ENCODE assay signal across 8 cellular contexts in genomic region chr14:53218161-53218560, GRCh38.
DNase-seq lines count a peak whose midpoint lies in the region; ATAC-seq and TF ChIP-seq lines count a peak whose summit lies in the region.

No MANE protein-coding gene starts in this region.

- H3K9me3 ChIP-seq in T-helper 17 cell (ENCODE audit: control insufficient read depth, low read length, poor library complexity, severe bottlenecking) = no peaks in the 10 kb centered on the region
- H3K9me3 ChIP-seq in right cardiac atrium (ENCODE audit: control insufficient read depth, low read length) = no peaks in the 10 kb centered on the region
- H3K9me3 ChIP-seq in spleen = no peaks in the 10 kb centered on the region

- TF ChIP-seq POLR2A in spleen (IDR thresholded peaks at IDR 0.05) = no peak

- TF ChIP-seq CTCF in spleen (IDR thresholded peaks at IDR 0.05 in 8 of 11, conservative IDR thresholded peaks at IDR 0.05 in 3 of 11) = no peak

- DNase-seq in DMS79 treated with DMSO at 0.1 percent for 48 hours (lab: John Stamatoyannopoulos, UW) (peak; percentile 67), DMS79 (lab: John Stamatoyannopoulos, UW) (no peak), T-helper 17 cell (no peak), right cardiac atrium (no peak), spleen (no peak), putamen (ENCODE audit: low spot score) (no peak), NCI-H524 treated with DMSO at 0.1 percent for 48 hours (lab: John Stamatoyannopoulos, UW) (no peak)
- DNase-seq in stimulated activated CD4-positive, alpha-beta T cell treated with anti-CD3 and anti-CD28 coated beads, Interleukin-4, amount 100 ng/mL, for 24 hours = no peak

- H3K27ac ChIP-seq in right cardiac atrium (ENCODE audit: low read length) = no peak overlapping the region
- H3K27ac ChIP-seq in spleen = peak overlapping the region in 3 of 8 donors; percentile 58 to 76 (median 61)

- H3K36me3 ChIP-seq in spleen = no peaks in the 10 kb centered on the region

- H3K27me3 ChIP-seq in right cardiac atrium (ENCODE audit: control insufficient read depth, insufficient read depth) (no peaks in the 10 kb centered on the region), spleen (replicated peaks in 1 of 7) (no peaks in the 10 kb centered on the region)

- no peaks in the 10 kb centered on the region for H3K27me3 Mint-ChIP-seq in T-helper 17 cell

- no peaks in the 10 kb centered on the region for H3K4me1 ChIP-seq in right cardiac atrium (ENCODE audit: control insufficient read depth, insufficient read depth, low read length)
- H3K4me1 ChIP-seq in spleen = peaks cover 0 to 15% (median 6%) of the 10 kb centered on the region in 6 donors

- 80% methylated on average over 2 of the region's 2 CpGs for WGBS in right cardiac atrium
- WGBS in spleen, 5 donors = 85 to 94% (median 89%) methylated on average over 2 of the region's 2 CpGs

- H3K4me1 Mint-ChIP-seq in T-helper 17 cell = peaks cover 12% of the 10 kb centered on the region

- no peaks in the 10 kb centered on the region for H3K36me3 Mint-ChIP-seq in T-helper 17 cell (ENCODE audit: low read depth)

- intact Hi-C loops in right cardiac atrium (cut with DNase I) (no loop called here), spleen (cut with DNase I; ENCODE audit: low total_unique reads) (no loop called here)

- ATAC-seq in T-helper 17 cell = no peak
- no peak for ATAC-seq in right cardiac atrium

- H3K27ac Mint-ChIP-seq in T-helper 17 cell = peak overlapping the region; percentile 47

- peak overlapping the region; percentile 42 for H3K4me3 ChIP-seq in right cardiac atrium (ENCODE audit: low read length)
- peak overlapping the region; percentile 54 to 74 (median 60) for H3K4me3 ChIP-seq in spleen

- peak overlapping the region; percentile 92 for H3K4me3 Mint-ChIP-seq in T-helper 17 cell
